ENCODE assay signal across 9 cellular contexts in the genomic region with DNA sequence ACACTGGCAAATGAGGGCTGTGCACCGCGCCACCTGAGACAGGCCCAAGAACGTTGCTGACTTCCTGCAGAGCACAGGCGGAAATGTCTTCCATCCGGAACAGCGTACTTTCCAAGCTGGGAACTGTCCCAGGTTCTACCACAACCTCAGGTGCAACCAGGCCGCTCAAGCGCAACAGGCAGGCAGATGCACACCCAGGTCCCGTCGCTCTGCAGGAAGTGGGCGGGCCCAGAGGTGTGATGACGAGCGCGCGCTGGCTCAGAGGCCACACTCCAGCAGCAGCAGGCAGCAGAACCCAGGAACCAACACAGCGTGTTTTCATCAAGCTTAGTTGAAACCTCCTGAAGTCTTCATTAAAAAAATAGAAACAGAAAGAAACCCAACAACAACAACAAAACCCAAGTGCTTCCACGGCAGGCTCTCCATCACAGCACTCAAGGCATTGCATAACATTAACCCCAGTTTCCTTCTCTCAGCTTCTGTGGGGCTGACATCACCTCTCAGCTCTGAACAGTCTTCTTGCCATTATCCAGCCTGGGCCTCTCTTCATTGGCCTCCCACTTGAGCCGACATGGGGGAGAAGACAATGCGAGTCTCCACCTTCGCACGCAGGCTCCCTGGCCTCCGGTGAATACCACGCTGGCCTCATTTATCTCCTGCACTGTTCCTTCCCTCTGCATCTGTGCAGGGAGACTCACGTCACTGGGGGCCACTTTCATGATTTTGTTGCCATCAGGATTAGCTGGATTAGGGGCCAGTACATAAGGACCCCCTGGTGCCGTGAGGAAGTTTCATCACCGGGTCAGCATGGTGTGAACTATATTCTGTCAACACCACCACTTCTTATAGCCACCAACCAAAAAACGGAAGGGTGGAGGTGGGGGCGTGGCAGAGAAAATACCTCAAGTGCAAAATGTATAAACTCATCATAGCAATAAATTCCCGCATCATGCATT. TPM values are rescaled to one million over a fixed set of nuclear protein-coding genes. Genes with fewer than 3 reads are reported as not detected.
A peak's percentile ranks its signal among the peaks of the same experiment; 100 is the strongest.
DNase-seq lines count a peak whose midpoint lies in the region; ATAC-seq, FAIRE-seq and TF ChIP-seq lines count a peak whose summit lies in the region.
"Had no signal": no experiment of that assay in that cellular context is flagged by ENCODE, and none has a peak within 500 bp of the region (broad histone marks: within the 10 kb centered on the region; RNA-seq: fewer than 3 reads in every experiment).

No MANE protein-coding gene starts in this region.

- H3K27me3 ChIP-seq in ectodermal cell (ENCODE audit: control insufficient read depth, insufficient read depth, low read length, poor library complexity, severe bottlenecking) (no peaks in the 10 kb centered on the region), small intestine (ENCODE audit: control insufficient read depth in 2 of 2, insufficient read depth in 2 of 2, low read length in 2 of 2) (no peaks in the 10 kb centered on the region), suprapubic skin (no peaks in the 10 kb centered on the region)

- FAIRE-seq in GM18507 (lab: Jason Lieb, UNC) (peak; percentile 86), small intestine (lab: Jason Lieb, UNC) (no peak)
- FAIRE-seq: TTC549 had no signal

- no peak for TF ChIP-seq EP300 in suprapubic skin (IDR thresholded peaks at IDR 0.05)

- H3K4me1 ChIP-seq in ectodermal cell (ENCODE audit: control insufficient read depth, insufficient read depth, low read length) (peaks cover 62% of the 10 kb centered on the region), small intestine (ENCODE audit: control insufficient read depth in 2 of 2, insufficient read depth in 1 of 2, low read depth in 1 of 2, low read length in 1 of 2) (peaks cover 0 to 4% of the 10 kb centered on the region in 2 donors), suprapubic skin (peaks cover 7% of the 10 kb centered on the region)

- DNase-seq in GM18507 (ENCODE audit: extremely low spot score, insufficient read length, low read depth) (peak; percentile 50), NCI-H2029 treated with DMSO at 0.1 percent for 48 hours (lab: John Stamatoyannopoulos, UW) (peak; percentile 92), small intestine (peak; percentile 57), suprapubic skin (ENCODE audit: low spot score in 2 of 2) (no peak), omental fat pad (ENCODE audit: low spot score) (no peak)
- DNase-seq in activated CD4-positive, alpha-beta T cell treated with anti-CD3 and anti-CD28 coated beads for 24 hours (ENCODE audit: low read depth in 2 of 2): peak; percentile 60 to 71

- no peak for TF ChIP-seq CTCF in suprapubic skin (IDR thresholded peaks at IDR 0.05)
- no peak for TF ChIP-seq CTCF in omental fat pad (IDR thresholded peaks at IDR 0.05)

- H3K4me3 ChIP-seq in ectodermal cell (ENCODE audit: insufficient read depth, low read depth, low read length) (no peak overlapping the region), small intestine (ENCODE audit: low read depth in 1 of 2, low read length in 2 of 2) (no peak overlapping the region), suprapubic skin (no peak overlapping the region)

- 68 to 72% methylated on average over 28 to 29 of the region's 29 CpGs for WGBS in ectodermal cell, 2 experiments
- WGBS in small intestine, 3 donors: 57 to 83% (median 69%) methylated on average over 28 to 29 of the region's 29 CpGs
- 86% methylated on average over 14 of the region's 29 CpGs for whole genome bisulfite sequencing in suprapubic skin

- peak overlapping the region; percentile 52 for H3K27ac ChIP-seq in ectodermal cell (ENCODE audit: insufficient read depth, low read depth, low read length, poor library complexity, severe bottlenecking)
- peak overlapping the region; percentile 63 to 75 for H3K27ac ChIP-seq in small intestine (ENCODE audit: low read depth in 1 of 2, low read length in 1 of 2)
- no peak overlapping the region for H3K27ac ChIP-seq in suprapubic skin

- H3K36me3 ChIP-seq in ectodermal cell (ENCODE audit: control insufficient read depth, insufficient read depth, low read length) (no peaks in the 10 kb centered on the region), small intestine (ENCODE audit: control insufficient read depth in 2 of 2, insufficient read depth in 2 of 2, low read length in 2 of 2) (no peaks in the 10 kb centered on the region), suprapubic skin (peaks cover 6% of the 10 kb centered on the region)

- no peak for TF ChIP-seq POLR2A in suprapubic skin (IDR thresholded peaks at IDR 0.05)

- ATAC-seq in HG02759 (IDR thresholded peaks at IDR 0.05; ENCODE audit: unreplicated experiment): peak; percentile 96
- ATAC-seq in omental fat pad (ENCODE audit: low FRiP score): no peak

- H3K9me3 ChIP-seq in ectodermal cell (ENCODE audit: control insufficient read depth, low read length) (no peaks in the 10 kb centered on the region), small intestine (ENCODE audit: control insufficient read depth, low read depth) (no peaks in the 10 kb centered on the region), suprapubic skin (no peaks in the 10 kb centered on the region)

RNA-seq across cellular contexts. Expression of gene PTCH1, which starts 22.1 kb away (rescaled TPM):
- polyA plus RNA-seq in ectodermal cell (2013, experiment 1 of 4): 31.0 TPM
- polyA plus RNA-seq in ectodermal cell (2013, experiment 2 of 4): 26.1 TPM
- polyA plus RNA-seq in ectodermal cell (2013, experiment 3 of 4): 27.9 TPM
- 24.2 TPM for polyA plus RNA-seq in ectodermal cell (2013, experiment 4 of 4)
- polyA plus RNA-seq in small intestine: 1 to 10 TPM; 2.2 to 8.9 (median 2.7) TPM
- total RNA-seq in suprapubic skin (10 to 100 TPM in 3 of 4 donors, 1 to 10 TPM in 1; 9.9 to 59.0 (median 27.9) TPM), omental fat pad (10 to 100 TPM in 1 of 4 donors, 1 to 10 TPM in 3; 3.1 to 14.2 (median 7.9) TPM)

Comparison
In these comparisons a context has a peak if more than half of its experiments do, and no peak if none do; other contexts are left out.
1. DNase-seq: peak in GM18507 (single experiment), NCI-H2029 treated with DMSO at 0.1 percent for 48 hours (single experiment), activated CD4-positive, alpha-beta T cell treated with anti-CD3 and anti-CD28 coated beads for 24 hours (2 of 2) and small intestine (single experiment); none in suprapubic skin (0 of 2) and omental fat pad (single experiment).